ENCODE assay signal across 8 cellular contexts in genomic region chr1:146369940-146370339, GRCh38.
A peak's percentile ranks its signal among the peaks of the same experiment; 100 is the strongest.
DNase-seq lines count a peak whose midpoint lies in the region; TF ChIP-seq lines count a peak whose summit lies in the region.
"Not testable (repeated sequence)": the region's sequence is repeated elsewhere in the genome, so short reads cannot be mapped to it uniquely, and the experiment has no call there.

No MANE protein-coding gene starts in this region.

- H3K79me2 ChIP-seq in mesendoderm (ENCODE audit: control insufficient read depth, insufficient read depth, low read length) = not testable (repeated sequence)

- H2AK5ac ChIP-seq in mesendoderm (ENCODE audit: low read length) = not testable (repeated sequence)

- not testable (repeated sequence) for H4K5ac ChIP-seq in mesendoderm (ENCODE audit: low read length)

- peak overlapping the region; percentile 82 for H3K27ac Mint-ChIP-seq in type B pancreatic cell

- not testable (repeated sequence) for H3K4me2 ChIP-seq in mesendoderm (ENCODE audit: low read length)

- not testable (repeated sequence) for H3K27ac ChIP-seq in mesendoderm (ENCODE audit: low read depth, low read length)

- H3K4ac ChIP-seq in mesendoderm (ENCODE audit: low read depth, low read length) = not testable (repeated sequence)

- not testable (repeated sequence) for H3K79me1 ChIP-seq in mesendoderm (ENCODE audit: low read length)

- not testable (repeated sequence) for H3K27me3 Mint-ChIP-seq in type B pancreatic cell

- not testable (repeated sequence) for H3K4me1 ChIP-seq in mesendoderm (ENCODE audit: control insufficient read depth, low read depth, low read length)

- not testable (repeated sequence) for H3K9me3 Mint-ChIP-seq in type B pancreatic cell

- not testable (repeated sequence) for H3K4me1 Mint-ChIP-seq in type B pancreatic cell (ENCODE audit: unreplicated experiment)

- H4K8ac ChIP-seq in mesendoderm (ENCODE audit: low read depth, low read length) = not testable (repeated sequence)

- not testable (repeated sequence) for H2BK5ac ChIP-seq in mesendoderm (ENCODE audit: low read length)

- H3K27me3 ChIP-seq in mesendoderm (ENCODE audit: insufficient read depth, low read length, poor library complexity) = not testable (repeated sequence)

- WGBS in mesendoderm (ENCODE audit: extremely low coverage, insufficient coverage, low lambda C conversion rate) = no CpG with 5 or more reads among the region's 23 CpGs

- not testable (repeated sequence) for TF ChIP-seq CTCF in GM12865 (IDR thresholded peaks at IDR 0.05; ENCODE audit: insufficient read depth, low read depth, low read length, missing control alignments); fibroblast of the aortic adventitia (IDR thresholded peaks at IDR 0.05; ENCODE audit: insufficient read depth, low read length); type B pancreatic cell (conservative IDR thresholded peaks at IDR 0.05)

- H3K36me3 ChIP-seq in mesendoderm (ENCODE audit: control insufficient read depth, insufficient read depth, low read length) = not testable (repeated sequence)

- not testable (repeated sequence) for H3K23ac ChIP-seq in mesendoderm (ENCODE audit: low read length)

- not testable (repeated sequence) for H3K9ac ChIP-seq in mesendoderm (ENCODE audit: low read length)

- H3K4me3 Mint-ChIP-seq in type B pancreatic cell = peak overlapping the region; percentile 91

- not testable (repeated sequence) for H2BK120ac ChIP-seq in mesendoderm (ENCODE audit: low read depth, low read length)

- DNase-seq in GM12865 (ENCODE audit: low read depth) (peak; percentile 79), NCI-H345 treated with DMSO at 0.1 percent for 48 hours (lab: John Stamatoyannopoulos, UW; ENCODE audit: unreplicated experiment) (peak; percentile 39), amniotic epithelial cell (ENCODE audit: low read depth) (peak; percentile 51), fibroblast of the aortic adventitia (ENCODE audit: low read depth) (peak; percentile 62), mesendoderm (peak; percentile 94)
- DNase-seq in activated CD4-positive, CD25-positive, alpha-beta regulatory T cell treated with anti-CD3 and anti-CD28 coated beads, Interleukin-2, amount 50 U/mL, for 72 hours = peak; percentile 47
- DNase-seq in stimulated activated CD4-positive, alpha-beta T cell treated with anti-CD3 and anti-CD28 coated beads, Interleukin-12 subunit alpha, Interleukin-12 subunit beta, amount 100 ng/mL, for 24 hours (ENCODE audit: low read depth in 2 of 2) = peak; percentile 43 to 54
- DNase-seq in type B pancreatic cell (ENCODE audit: extremely low spot score, unreplicated experiment) = not testable (repeated sequence)

- H3K4me3 ChIP-seq in GM12865 (ENCODE audit: low read depth, low read length) (peak overlapping the region; percentile 15; the same call in 1 of the 2 replicates), fibroblast of the aortic adventitia (ENCODE audit: low read depth, low read length) (peak overlapping the region; percentile 42)
- H3K4me3 ChIP-seq in mesendoderm (ENCODE audit: low read length) = not testable (repeated sequence)

- not testable (repeated sequence) for H3K36me3 Mint-ChIP-seq in type B pancreatic cell

- not testable (repeated sequence) for H3K18ac ChIP-seq in mesendoderm (ENCODE audit: low read length)

- not testable (repeated sequence) for H2BK15ac ChIP-seq in mesendoderm (replicated peaks; ENCODE audit: low read depth)

- peak overlapping the region; percentile 49 for H3K56ac ChIP-seq in mesendoderm (ENCODE audit: low read length)
